Comparison of ENCODE assay signal across 11 cellular contexts in genomic region chr12:21775130-21775920, GRCh38. TPM values are rescaled to one million over a fixed set of nuclear protein-coding genes. Genes with fewer than 3 reads are reported as not detected.
DNase-seq lines count a peak whose midpoint lies in the region; ATAC-seq and TF ChIP-seq lines count a peak whose summit lies in the region.
"Had no signal": no experiment of that assay in that cellular context is flagged by ENCODE, and none has a peak within 500 bp of the region (broad histone marks: within the 10 kb centered on the region; RNA-seq: fewer than 3 reads in every experiment).

No MANE protein-coding gene starts in this region.

- no peak overlapping the region for H3K4me3 Mint-ChIP-seq in MCF 10A (ENCODE audit: unreplicated experiment)
- peak overlapping the region in 9 of 10 donors; percentile 34 to 82 (median 69) for H3K4me3 Mint-ChIP-seq in naive thymus-derived CD4-positive, alpha-beta T cell

- H3K9me3 ChIP-seq in breast epithelium = no peaks in the 10 kb centered on the region
- H3K9me3 ChIP-seq in esophagus (ENCODE audit: control insufficient read depth in 2 of 2, insufficient read depth in 1 of 2, low read depth in 1 of 2, low read length in 1 of 2) = no peaks in the 10 kb centered on the region
- H3K9me3 ChIP-seq in naive thymus-derived CD4-positive, alpha-beta T cell (ENCODE audit: control insufficient read depth in 2 of 3, low read length in 3 of 3) = no peaks in the 10 kb centered on the region
- H3K9me3 ChIP-seq in uterus = no peaks in the 10 kb centered on the region
- H3K9me3 ChIP-seq: mucosa of descending colon had no signal

- no peak overlapping the region for H3K27ac Mint-ChIP-seq in MCF 10A (ENCODE audit: low read depth, unreplicated experiment)
- H3K27ac Mint-ChIP-seq in naive thymus-derived CD4-positive, alpha-beta T cell = no peak overlapping the region
- H3K27ac Mint-ChIP-seq: CD4-positive, CD25-positive, alpha-beta regulatory T cell had no signal

- peaks cover 24% of the 10 kb centered on the region for H3K27me3 Mint-ChIP-seq in MCF 10A (ENCODE audit: insufficient read depth, unreplicated experiment)
- peaks cover 51 to 68% (median 59%) of the 10 kb centered on the region in 5 donors for H3K27me3 Mint-ChIP-seq in naive thymus-derived CD4-positive, alpha-beta T cell

- no peaks in the 10 kb centered on the region for H3K36me3 Mint-ChIP-seq in MCF 10A (ENCODE audit: insufficient read depth, unreplicated experiment)
- H3K36me3 Mint-ChIP-seq in naive thymus-derived CD4-positive, alpha-beta T cell = peaks cover 0 to 2% (median 0%) of the 10 kb centered on the region in 5 donors
- H3K36me3 Mint-ChIP-seq: CD4-positive, CD25-positive, alpha-beta regulatory T cell had no signal

- WGBS in esophagus, 2 donors = 30 to 38% methylated on average over 14 of the region's 14 CpGs

- POLR2A ChIA-PET in MCF 10A (lab: Yijun Ruan, JAX) = no interaction called here
- POLR2A ChIA-PET in naive thymus-derived CD4-positive, alpha-beta T cell (lab: Charles Lee) = no interaction called here

- H3K27me3 ChIP-seq in breast epithelium (no peaks in the 10 kb centered on the region), esophagus (ENCODE audit: control insufficient read depth in 1 of 2, insufficient read depth in 2 of 2, low read length in 2 of 2) (peaks cover 0 to 6% of the 10 kb centered on the region in 2 donors), uterus (no peaks in the 10 kb centered on the region)
- peaks cover 0 to 13% of the 10 kb centered on the region in 2 donors for H3K27me3 ChIP-seq in naive thymus-derived CD4-positive, alpha-beta T cell (ENCODE audit: control insufficient read depth in 2 of 2, insufficient read depth in 2 of 2, low read length in 2 of 2)

- CTCF ChIA-PET in MCF 10A (lab: Yijun Ruan, JAX) = interaction anchor here (0.6 kb wide), 1 partner anchor 214 kb away, joined by 3 read pairs; no protein-coding TSS in a partner anchor
- CTCF ChIA-PET in naive thymus-derived CD4-positive, alpha-beta T cell (lab: Charles Lee) = interaction anchor here (0.7 kb wide), 1 partner anchor 229 kb away, joined by 4 read pairs; no protein-coding TSS in a partner anchor

- no peak for TF ChIP-seq CTCF in breast epithelium (IDR thresholded peaks at IDR 0.05)
- no peak for TF ChIP-seq CTCF in MCF 10A (IDR thresholded peaks at IDR 0.05; ENCODE audit: unreplicated experiment)
- no peak for TF ChIP-seq CTCF in uterus (IDR thresholded peaks at IDR 0.05)

- H3K4me3 ChIP-seq in breast epithelium = peak overlapping the region; percentile 56 to 74 (median 57)
- H3K4me3 ChIP-seq in esophagus (ENCODE audit: low read depth in 1 of 2, low read length in 2 of 2) = peak overlapping the region in 1 of 2 donors; percentile 52
- no peak overlapping the region for H3K4me3 ChIP-seq in naive thymus-derived CD4-positive, alpha-beta T cell (ENCODE audit: low read length)
- peak overlapping the region; percentile 54 to 62 for H3K4me3 ChIP-seq in uterus
- H3K4me3 ChIP-seq: mucosa of descending colon had no signal

- intact Hi-C loops in breast epithelium (cut with DNase I; ENCODE audit: low total_unique reads) (no loop called here), MCF 10A (cut with micrococcal nuclease) (no loop called here), uterus (cut with DNase I; ENCODE audit: low total_unique reads) (loop anchor here (10.0 kb wide), 1 partner anchor 49 kb away; no protein-coding TSS in a partner anchor)
- intact Hi-C loops in naive thymus-derived CD4-positive, alpha-beta T cell (cut with micrococcal nuclease) = no loop called here

- TF ChIP-seq POLR2A in breast epithelium (IDR thresholded peaks at IDR 0.05) (no peak), uterus (IDR thresholded peaks at IDR 0.05) (peak in 1 of 2 donors; percentile 11)

- peak overlapping the region; percentile 57 to 86 for H3K27ac ChIP-seq in breast epithelium
- peak overlapping the region; percentile 72 for H3K27ac ChIP-seq in esophagus (ENCODE audit: low read depth in 2 of 2, low read length in 1 of 2)
- H3K27ac ChIP-seq in naive thymus-derived CD4-positive, alpha-beta T cell (ENCODE audit: low read depth, low read length) = no peak overlapping the region
- peak overlapping the region; percentile 90 to 93 for H3K27ac ChIP-seq in uterus

- no TSS peak for BruUV-seq in MCF 10A (replicated peaks; lab: Mats Ljungman, UMichigan)

- H3K36me3 ChIP-seq in breast epithelium (no peaks in the 10 kb centered on the region), esophagus (ENCODE audit: control insufficient read depth in 2 of 2, insufficient read depth in 2 of 2, low read length in 1 of 2) (no peaks in the 10 kb centered on the region), uterus (no peaks in the 10 kb centered on the region)
- no peaks in the 10 kb centered on the region for H3K36me3 ChIP-seq in naive thymus-derived CD4-positive, alpha-beta T cell (ENCODE audit: control insufficient read depth in 2 of 3, insufficient read depth in 3 of 3, low read length in 3 of 3)

- H3K4me1 ChIP-seq in breast epithelium (no peaks in the 10 kb centered on the region), esophagus (ENCODE audit: control insufficient read depth in 2 of 2, insufficient read depth in 2 of 2, low read length in 1 of 2) (peaks cover 3 to 7% of the 10 kb centered on the region in 2 donors), uterus (no peaks in the 10 kb centered on the region)
- H3K4me1 ChIP-seq in naive thymus-derived CD4-positive, alpha-beta T cell (ENCODE audit: control insufficient read depth in 2 of 2, insufficient read depth in 2 of 2, low read length in 2 of 2) = no peaks in the 10 kb centered on the region

- no peak for ATAC-seq in naive thymus-derived CD4-positive, alpha-beta T cell
- no peak for ATAC-seq in HG03378 (IDR thresholded peaks at IDR 0.05; ENCODE audit: unreplicated experiment)
- no peak for ATAC-seq in HG03520 (IDR thresholded peaks at IDR 0.05; ENCODE audit: unreplicated experiment)

- no peaks in the 10 kb centered on the region for H3K4me1 Mint-ChIP-seq in MCF 10A (ENCODE audit: insufficient read depth, unreplicated experiment)
- H3K4me1 Mint-ChIP-seq in naive thymus-derived CD4-positive, alpha-beta T cell = peaks cover 0 to 23% (median 18%) of the 10 kb centered on the region in 7 donors

- no peak for DNase-seq in breast epithelium (ENCODE audit: low spot score in 2 of 2)
- no peak for DNase-seq in MCF 10A (ENCODE audit: unreplicated experiment)
- no peak for DNase-seq in naive thymus-derived CD4-positive, alpha-beta T cell
- no peak for DNase-seq in uterus
- DNase-seq in HuH-7.5 (ENCODE audit: low spot score) = no peak
- DNase-seq: NCI-H2081 treated with DMSO at 0.1 percent for 48 hours had no signal

- H3K9me3 Mint-ChIP-seq in MCF 10A (ENCODE audit: unreplicated experiment) = no peaks in the 10 kb centered on the region
- no peaks in the 10 kb centered on the region for H3K9me3 Mint-ChIP-seq in naive thymus-derived CD4-positive, alpha-beta T cell

RNA-seq across cellular contexts. Expression of gene KCNJ8, which starts 0.8 kb away (rescaled TPM):
- total RNA-seq in breast epithelium (10 to 100 TPM in 2 of 3 donors, 1 to 10 TPM in 1; 8.6 to 34.1 (median 19.2) TPM), MCF 10A (2022) (not detected in 2 replicates), uterus (10 to 100 TPM in 2 of 4 donors, 1 to 10 TPM in 2; 6.1 to 44.9 (median 13.0) TPM)
- 1 to 10 TPM in 1 of 2 donors, under 1 TPM in 1; 0.49 to 2.8 TPM for polyA plus RNA-seq in esophagus
- total RNA-seq in naive thymus-derived CD4-positive, alpha-beta T cell = not detected
- polyA plus RNA-seq in naive thymus-derived CD4-positive, alpha-beta T cell = not detected
- total RNA-seq: CD4-positive, CD25-positive, alpha-beta regulatory T cell had no signal
